In the genomic region with DNA sequence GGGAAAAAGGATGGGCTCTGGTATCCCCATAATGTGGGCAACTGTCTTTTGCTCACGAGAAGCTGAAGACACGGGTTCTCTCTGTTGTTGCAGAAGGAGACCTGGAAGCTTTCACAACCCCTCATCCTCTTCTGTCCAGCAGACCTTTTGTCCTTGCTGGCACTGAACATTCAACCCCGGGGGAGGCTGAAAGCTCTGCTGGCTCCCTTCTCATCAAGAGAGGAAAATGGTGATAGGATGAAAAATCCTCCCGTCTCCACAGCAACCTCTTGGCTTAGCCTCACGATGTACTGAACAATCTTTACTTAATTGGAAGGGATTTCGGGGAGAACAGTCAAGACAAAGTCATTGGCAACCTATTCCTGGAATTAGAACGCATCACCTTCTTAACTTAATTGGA, we compare ENCODE assay signal across 14 cellular contexts. TPM values are rescaled to one million over a fixed set of nuclear protein-coding genes. Genes with fewer than 3 reads are reported as not detected.
DNase-seq lines count a peak whose midpoint lies in the region; ATAC-seq and TF ChIP-seq lines count a peak whose summit lies in the region.
"Had no signal": no experiment of that assay in that cellular context is flagged by ENCODE, and none has a peak within 500 bp of the region (broad histone marks: within the 10 kb centered on the region; RNA-seq: fewer than 3 reads in every experiment).

No MANE protein-coding gene starts in this region.

- 85 to 91% methylated on average over 7 of the region's 7 CpGs for WGBS in sigmoid colon, 2 donors
- 91 to 100% methylated on average over 4 to 7 of the region's 7 CpGs for WGBS in endodermal cell (ENCODE audit: insufficient coverage in 1 of 2, insufficient read length in 1 of 2), 2 experiments

- no peak overlapping the region for H3K27ac ChIP-seq in CD4-positive, CD25-positive, alpha-beta regulatory T cell (ENCODE audit: insufficient read depth, low read length, poor library complexity, severe bottlenecking)
- H3K27ac ChIP-seq in sigmoid colon (peak overlapping the region; percentile 92 to 97 (median 95)), endodermal cell (ENCODE audit: low read depth, low read length) (no peak overlapping the region)

- H3K4me3 ChIP-seq in CD4-positive, CD25-positive, alpha-beta regulatory T cell (ENCODE audit: low read depth, low read length), result no peak overlapping the region
- H3K4me3 ChIP-seq in sigmoid colon (no peak overlapping the region), endodermal cell (ENCODE audit: low read length) (no peak overlapping the region)

- CTCF ChIA-PET in MCF 10A (lab: Yijun Ruan, JAX), result interaction anchor here (0.6 to 2.3 kb wide), 4 partner anchors 13 to 315 kb away, joined by 3 to 14 read pairs (median 6); no protein-coding TSS in a partner anchor

- TF ChIP-seq CTCF in MCF 10A (IDR thresholded peaks at IDR 0.05; ENCODE audit: unreplicated experiment) (no peak), sigmoid colon (IDR thresholded peaks at IDR 0.05) (no peak), endodermal cell (conservative IDR thresholded peaks at IDR 0.05) (no peak)

- H3K9me3 ChIP-seq in CD4-positive, CD25-positive, alpha-beta regulatory T cell (ENCODE audit: control insufficient read depth in 2 of 2, low read length in 2 of 2), result no peaks in the 10 kb centered on the region
- H3K9me3 ChIP-seq in sigmoid colon, result no peaks in the 10 kb centered on the region
- no peaks in the 10 kb centered on the region for H3K9me3 ChIP-seq in endodermal cell (ENCODE audit: control insufficient read depth, low read length)

- TF ChIP-seq EP300 in sigmoid colon (IDR thresholded peaks at IDR 0.05), result no peak

- ATAC-seq in CD4-positive, CD25-positive, alpha-beta regulatory T cell (ENCODE audit: low read depth in 2 of 2), result no peak
- ATAC-seq in left cardiac atrium, result peak; percentile 5 to 7
- ATAC-seq in HG02763 (IDR thresholded peaks at IDR 0.05; ENCODE audit: unreplicated experiment), result no peak
- ATAC-seq: naive thymus-derived CD4-positive, alpha-beta T cell had no signal

- H3K4me3 Mint-ChIP-seq in CD4-positive, CD25-positive, alpha-beta regulatory T cell, result no peak overlapping the region
- H3K4me3 Mint-ChIP-seq in MCF 10A (ENCODE audit: unreplicated experiment) (no peak overlapping the region), endodermal cell (no peak overlapping the region)
- H3K4me3 Mint-ChIP-seq: naive thymus-derived CD4-positive, alpha-beta T cell had no signal

- H3K4me1 Mint-ChIP-seq in CD4-positive, CD25-positive, alpha-beta regulatory T cell, result peaks cover 5 to 61% (median 38%) of the 10 kb centered on the region in 4 donors
- H3K4me1 Mint-ChIP-seq in MCF 10A (ENCODE audit: insufficient read depth, unreplicated experiment) (peaks cover 54% of the 10 kb centered on the region), endodermal cell (peaks cover 4% of the 10 kb centered on the region)

- peak overlapping the region; percentile 6 to 66 (median 42) for H3K27ac Mint-ChIP-seq in CD4-positive, CD25-positive, alpha-beta regulatory T cell
- H3K27ac Mint-ChIP-seq in MCF 10A (ENCODE audit: low read depth, unreplicated experiment), result peak overlapping the region; percentile 95
- no peak overlapping the region for H3K27ac Mint-ChIP-seq in endodermal cell

- H3K4me1 ChIP-seq in CD4-positive, CD25-positive, alpha-beta regulatory T cell (ENCODE audit: control insufficient read depth, insufficient read depth, low read length, poor library complexity, severe bottlenecking), result peaks cover 38% of the 10 kb centered on the region
- peaks cover 0 to 91% (median 86%) of the 10 kb centered on the region in 4 donors for H3K4me1 ChIP-seq in sigmoid colon
- H3K4me1 ChIP-seq in endodermal cell (ENCODE audit: control insufficient read depth, insufficient read depth, low read length), result no peaks in the 10 kb centered on the region

- H3K9me3 Mint-ChIP-seq in CD4-positive, CD25-positive, alpha-beta regulatory T cell, result peaks cover 0 to 2% (median 0%) of the 10 kb centered on the region in 7 donors
- no peaks in the 10 kb centered on the region for H3K9me3 Mint-ChIP-seq in MCF 10A (ENCODE audit: unreplicated experiment)
- peaks cover 2% of the 10 kb centered on the region for H3K9me3 Mint-ChIP-seq in endodermal cell

- no peak for DNase-seq in CD4-positive, CD25-positive, alpha-beta regulatory T cell
- DNase-seq in MCF 10A (ENCODE audit: unreplicated experiment), result no peak
- DNase-seq in left cardiac atrium, result no peak
- DNase-seq in sigmoid colon, result peak; percentile 89
- no peak for DNase-seq in T-helper 1 cell
- DNase-seq in COLO829 (ENCODE audit: low spot score), result no peak
- DNase-seq in endodermal cell, result no peak
- DNase-seq: activated naive CD4-positive, alpha-beta T cell treated with Interleukin-2 at 50 U/mL for 16 hours; foreskin fibroblast; naive thymus-derived CD4-positive, alpha-beta T cell; NCI-H1436; NCI-H526 treated with DMSO at 0.1 percent for 48 hours; SHP77 treated with DMSO at 0.1 percent for 48 hours had no signal

- POLR2A ChIA-PET in MCF 10A (lab: Yijun Ruan, JAX), result interaction anchor here (0.6 to 4.3 kb wide), 10 partner anchors 13 to 186 kb away, joined by 3 to 77 read pairs (median 6); partner anchors contain the start of gene CDK17

- intact Hi-C loops in MCF 10A (cut with micrococcal nuclease), result no loop called here
- intact Hi-C loops in left cardiac atrium (cut with DNase I), result loop anchor here in 1 of 2 donors (10.0 kb wide), 1 partner anchor 162 kb away; no protein-coding TSS in a partner anchor
- intact Hi-C loops in sigmoid colon (cut with DNase I), result loop anchor here (10.0 kb wide), 1 partner anchor 1018 kb away; the partner anchor contains the start of genes FGD6 and VEZT

- H3K27me3 ChIP-seq in CD4-positive, CD25-positive, alpha-beta regulatory T cell (ENCODE audit: control insufficient read depth, insufficient read depth, low read length), result no peaks in the 10 kb centered on the region
- H3K27me3 ChIP-seq in sigmoid colon, result no peaks in the 10 kb centered on the region
- no peaks in the 10 kb centered on the region for H3K27me3 ChIP-seq in endodermal cell (ENCODE audit: control insufficient read depth, insufficient read depth, low read length, poor library complexity, severe bottlenecking)

- H3K9ac ChIP-seq in endodermal cell (ENCODE audit: extremely low read depth, low read length, poor library complexity, severe bottlenecking), result no peak overlapping the region

- H3K36me3 Mint-ChIP-seq in CD4-positive, CD25-positive, alpha-beta regulatory T cell, result peaks cover 24% of the 10 kb centered on the region
- H3K36me3 Mint-ChIP-seq in MCF 10A (ENCODE audit: insufficient read depth, unreplicated experiment) (peaks cover 45% of the 10 kb centered on the region), endodermal cell (ENCODE audit: low read depth) (peaks cover 17% of the 10 kb centered on the region)

- H3K36me3 ChIP-seq in CD4-positive, CD25-positive, alpha-beta regulatory T cell (ENCODE audit: control insufficient read depth, insufficient read depth, low read length), result peaks cover 37% of the 10 kb centered on the region
- no peaks in the 10 kb centered on the region for H3K36me3 ChIP-seq in sigmoid colon
- peaks cover 8% of the 10 kb centered on the region for H3K36me3 ChIP-seq in endodermal cell (ENCODE audit: control insufficient read depth, insufficient read depth, low read length)

- BruUV-seq in MCF 10A (replicated peaks; lab: Mats Ljungman, UMichigan), result no TSS peak

- no peak for TF ChIP-seq POLR2A in sigmoid colon (IDR thresholded peaks at IDR 0.05)

- H3K27me3 Mint-ChIP-seq in CD4-positive, CD25-positive, alpha-beta regulatory T cell, result no peaks in the 10 kb centered on the region
- H3K27me3 Mint-ChIP-seq in MCF 10A (ENCODE audit: insufficient read depth, unreplicated experiment) (no peaks in the 10 kb centered on the region), endodermal cell (ENCODE audit: insufficient read depth) (no peaks in the 10 kb centered on the region)
- H3K27me3 Mint-ChIP-seq: naive thymus-derived CD4-positive, alpha-beta T cell had no signal

RNA-seq across cellular contexts. Expression of gene ELK3, which starts 39.0 kb away (rescaled TPM):
- 84.7 TPM for total RNA-seq in CD4-positive, CD25-positive, alpha-beta regulatory T cell
- polyA plus RNA-seq in CD4-positive, CD25-positive, alpha-beta regulatory T cell, result 10 to 100 TPM; 33.4 to 47.9 (median 38.3) TPM
- total RNA-seq in MCF 10A (2022) (50.1 and 53.2 TPM in 2 replicates), left cardiac atrium (10 to 100 TPM; 18.4 to 28.7 TPM), sigmoid colon (10 to 100 TPM; 15.7 to 23.8 (median 18.4) TPM), endodermal cell (10 to 100 TPM; 17.1 to 18.1 TPM)
- 10 to 100 TPM in 1 of 3 donors, 1 to 10 TPM in 2; 2.3 to 12.0 (median 9.0) TPM for polyA plus RNA-seq in sigmoid colon
- polyA plus RNA-seq in endodermal cell (2013, experiment 1 of 2), result 20.7 TPM
- polyA plus RNA-seq in endodermal cell (2013, experiment 2 of 2), result 26.6 TPM

Comparison
In these comparisons a context has a peak if more than half of its experiments do, and no peak if none do; other contexts are left out.
1. ATAC-seq: peak in left cardiac atrium (2 of 2); none in CD4-positive, CD25-positive, alpha-beta regulatory T cell (0 of 2) and HG02763 (single experiment).
2. H3K27ac ChIP-seq: peak in sigmoid colon (4 of 4); none in CD4-positive, CD25-positive, alpha-beta regulatory T cell (single experiment) and endodermal cell (single experiment).